Comparison of ENCODE assay signal across 17 cellular contexts in genomic region chr11:116263020-116263419, GRCh38.
A peak's percentile ranks its signal among the peaks of the same experiment; 100 is the strongest.
DNase-seq lines count a peak whose midpoint lies in the region; ATAC-seq and TF ChIP-seq lines count a peak whose summit lies in the region.
"Had no signal": no experiment of that assay in that cellular context is flagged by ENCODE, and none has a peak within 500 bp of the region (broad histone marks: within the 10 kb centered on the region; RNA-seq: fewer than 3 reads in every experiment).

No MANE protein-coding gene starts in this region.

- H3K4me3 Mint-ChIP-seq in stimulated activated naive CD8-positive, alpha-beta T cell treated with anti-CD3 and anti-CD28 coated beads, Interleukin-15, amount 100 ng/mL, for 72 hours = no peak overlapping the region
- H3K4me3 Mint-ChIP-seq: CD4-positive, alpha-beta memory T cell; H9; T-helper 1 cell treated with Interleukin-12 subunit alpha and Interleukin-12 subunit beta and Interleukin-4 antibody, amounts not matched to agents 30 μg/mL and 1 μg/mL, for 36 hours had no signal

- no peak for ATAC-seq in stimulated activated naive CD8-positive, alpha-beta T cell treated with anti-CD3 and anti-CD28 coated beads, Interleukin-15, amount 100 ng/mL, for 72 hours
- ATAC-seq: HepG2 had no signal

- H3K4me1 ChIP-seq in iPS-20b (ENCODE audit: insufficient read depth, low read length) = peaks cover 8% of the 10 kb centered on the region; the same call in 1 of the 2 replicates
- H3K4me1 ChIP-seq in Peyer's patch = no peaks in the 10 kb centered on the region
- H3K4me1 ChIP-seq: BLaER1, SJSA1 had no signal

- H3K4me1 Mint-ChIP-seq in stimulated activated naive CD8-positive, alpha-beta T cell treated with anti-CD3 and anti-CD28 coated beads, Interleukin-15, amount 100 ng/mL, for 72 hours = no peaks in the 10 kb centered on the region
- H3K4me1 Mint-ChIP-seq: CD4-positive, alpha-beta memory T cell had no signal

- 0 out of 2 replicates have a peak overlapping the region, but pooled peaks have one; percentile 5 for H3K4me3 ChIP-seq in iPS-20b (ENCODE audit: low read length)
- H3K4me3 ChIP-seq in Peyer's patch = no peak overlapping the region
- H3K4me3 ChIP-seq: BLaER1, SJSA1 had no signal

- no peak for TF ChIP-seq POLR2A in Peyer's patch (IDR thresholded peaks at IDR 0.05)

- no peaks in the 10 kb centered on the region for H3K27me3 ChIP-seq in iPS-20b (ENCODE audit: insufficient read depth, low read length)
- no peaks in the 10 kb centered on the region for H3K27me3 ChIP-seq in Peyer's patch
- H3K27me3 ChIP-seq: SJSA1 had no signal

- no peak overlapping the region for H3K27ac ChIP-seq in iPS-20b (ENCODE audit: low read length)
- no peak overlapping the region for H3K27ac ChIP-seq in Peyer's patch
- H3K27ac ChIP-seq: BLaER1, SJSA1 had no signal

- DNase-seq in NCI-H146 (lab: John Stamatoyannopoulos, UW) (peak; percentile 42), NCI-H146 treated with DMSO at 0.1 percent for 48 hours (lab: John Stamatoyannopoulos, UW; ENCODE audit: unreplicated experiment) (no peak), NCI-H69 (lab: John Stamatoyannopoulos, UW) (peak; percentile 87), Peyer's patch (no peak), NCI-H446 treated with DMSO at 0.1 percent for 48 hours (lab: John Stamatoyannopoulos, UW) (no peak), DMS53 (lab: John Stamatoyannopoulos, UW) (no peak)
- no peak for DNase-seq in stimulated activated naive CD8-positive, alpha-beta T cell treated with anti-CD3 and anti-CD28 coated beads, Interleukin-15, amount 100 ng/mL, for 72 hours
- DNase-seq: CD4-positive, alpha-beta memory T cell; KBM-7; NCI-H1694 treated with DMSO at 0.1 percent for 48 hours; NCI-H510A had no signal

- no peak overlapping the region for H3K27ac Mint-ChIP-seq in stimulated activated naive CD8-positive, alpha-beta T cell treated with anti-CD3 and anti-CD28 coated beads, Interleukin-15, amount 100 ng/mL, for 72 hours
- H3K27ac Mint-ChIP-seq: CD4-positive, alpha-beta memory T cell; T-helper 1 cell treated with Interleukin-12 subunit alpha and Interleukin-12 subunit beta and Interleukin-4 antibody, amounts not matched to agents 30 μg/mL and 1 μg/mL, for 36 hours had no signal

- no peak overlapping the region for H3K9ac ChIP-seq in iPS-20b (ENCODE audit: low read depth, low read length)
- H3K9ac ChIP-seq: BLaER1 had no signal

- H3K36me3 ChIP-seq in iPS-20b (ENCODE audit: insufficient read depth, low read depth, low read length) (no peaks in the 10 kb centered on the region), Peyer's patch (no peaks in the 10 kb centered on the region)
- H3K36me3 ChIP-seq: BLaER1, SJSA1 had no signal

- H3K9me3 ChIP-seq in iPS-20b (ENCODE audit: insufficient read depth, low read depth, low read length) (no peaks in the 10 kb centered on the region), Peyer's patch (no peaks in the 10 kb centered on the region)
- H3K9me3 ChIP-seq: BLaER1, SJSA1 had no signal

- peaks cover 34% of the 10 kb centered on the region for H3K27me3 Mint-ChIP-seq in stimulated activated naive CD8-positive, alpha-beta T cell treated with anti-CD3 and anti-CD28 coated beads, Interleukin-15, amount 100 ng/mL, for 72 hours

- TF ChIP-seq CTCF in Peyer's patch (IDR thresholded peaks at IDR 0.05) = no peak

- H3K9me3 Mint-ChIP-seq in stimulated activated naive CD8-positive, alpha-beta T cell treated with anti-CD3 and anti-CD28 coated beads, Interleukin-15, amount 100 ng/mL, for 72 hours = no peaks in the 10 kb centered on the region
- H3K9me3 Mint-ChIP-seq: H9; T-helper 1 cell treated with Interleukin-12 subunit alpha and Interleukin-12 subunit beta and Interleukin-4 antibody, amounts not matched to agents 30 μg/mL and 1 μg/mL, for 36 hours had no signal

Comparison
In these comparisons a context has a peak if more than half of its experiments do, and no peak if none do; other contexts are left out.
1. DNase-seq: peak in NCI-H146 (single experiment) and NCI-H69 (single experiment); none in NCI-H146 treated with DMSO at 0.1 percent for 48 hours (single experiment), stimulated activated naive CD8-positive, alpha-beta T cell treated with anti-CD3 and anti-CD28 coated beads, Interleukin-15, amount 100 ng/mL, for 72 hours (0 of 2), Peyer's patch (0 of 3), NCI-H446 treated with DMSO at 0.1 percent for 48 hours (single experiment) and DMS53 (single experiment).